In the genomic region with DNA sequence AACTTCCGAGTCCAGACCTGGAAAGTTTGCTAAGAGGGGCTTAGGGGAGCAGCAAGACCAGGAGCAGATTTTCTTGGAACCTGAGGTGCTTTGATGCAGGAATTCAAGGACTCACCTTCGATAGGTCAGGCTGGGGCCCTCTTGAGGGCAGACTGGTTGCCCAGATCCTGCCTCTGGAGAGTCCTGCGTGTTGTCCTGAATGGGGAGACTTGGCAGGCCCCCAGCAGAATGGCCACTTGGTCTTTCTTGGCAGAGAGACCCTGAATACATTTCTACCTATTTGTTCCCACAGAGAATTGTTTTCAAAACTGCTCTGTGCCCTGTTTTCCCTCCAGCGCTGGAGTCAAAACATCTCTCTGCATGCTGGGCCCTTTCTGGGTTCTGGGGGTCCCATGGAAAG, we compare ENCODE assay signal across 12 cellular contexts. TPM values are rescaled to one million over a fixed set of nuclear protein-coding genes. Genes with fewer than 3 reads are reported as not detected.
DNase-seq lines count a peak whose midpoint lies in the region; ATAC-seq and TF ChIP-seq lines count a peak whose summit lies in the region.
"Had no signal": no experiment of that assay in that cellular context is flagged by ENCODE, and none has a peak within 500 bp of the region (broad histone marks: within the 10 kb centered on the region; RNA-seq: fewer than 3 reads in every experiment).

No MANE protein-coding gene starts in this region.

- DNase-seq in heart right ventricle (peak; percentile 48 to 67), cardiac septum (ENCODE audit: low spot score) (no peak), body of pancreas (peak in 3 of 4 donors; percentile 44 to 63 (median 48)), neural progenitor cell (ENCODE audit: low spot score) (no peak), DMS114 treated with DMSO at 0.1 percent for 48 hours (lab: John Stamatoyannopoulos, UW; ENCODE audit: unreplicated experiment) (no peak), brain microvascular endothelial cell (no peak)
- DNase-seq: left colon; NCI-H1694; stimulated activated CD4-positive, alpha-beta T cell treated with anti-CD3 and anti-CD28 coated beads, Interleukin-1b, Interleukin-23, amount 100 ng/mL, for 48 hours; T-helper 9 cell had no signal

- H3K27me3 Mint-ChIP-seq in neural progenitor cell (ENCODE audit: insufficient read depth, low read depth): peaks cover 9% of the 10 kb centered on the region

- H3K4me1 ChIP-seq in heart right ventricle: peaks cover 45 to 75% (median 71%) of the 10 kb centered on the region in 9 donors
- H3K4me1 ChIP-seq in body of pancreas: peaks cover 66% of the 10 kb centered on the region
- peaks cover 6% of the 10 kb centered on the region for H3K4me1 ChIP-seq in neural progenitor cell

- intact Hi-C loops in heart right ventricle (cut with DNase I): loop anchor here in 2 of 10 donors (10.0 kb wide), 3 partner anchors 64 to 154 kb away; no protein-coding TSS in a partner anchor
- intact Hi-C loops in cardiac septum (cut with DNase I): no loop called here
- intact Hi-C loops in body of pancreas (cut with DNase I): no loop called here

- peaks cover 71% of the 10 kb centered on the region for H4K20me1 ChIP-seq in neural progenitor cell (ENCODE audit: low read depth)

- no peak overlapping the region for H3K9ac ChIP-seq in neural progenitor cell

- H3K9me3 ChIP-seq in heart right ventricle: no peaks in the 10 kb centered on the region
- H3K9me3 ChIP-seq in body of pancreas: no peaks in the 10 kb centered on the region
- no peaks in the 10 kb centered on the region for H3K9me3 ChIP-seq in neural progenitor cell (ENCODE audit: low read depth)

- H3K36me3 ChIP-seq in heart right ventricle (no peaks in the 10 kb centered on the region), body of pancreas (replicated peaks in 1 of 2; ENCODE audit: insufficient read depth in 1 of 2, low read depth in 2 of 2) (no peaks in the 10 kb centered on the region), neural progenitor cell (no peaks in the 10 kb centered on the region), brain microvascular endothelial cell (replicated peaks) (no peaks in the 10 kb centered on the region)

- H3K4me3 Mint-ChIP-seq in neural progenitor cell: peak overlapping the region; percentile 61

- peaks cover 2% of the 10 kb centered on the region for H3K36me3 Mint-ChIP-seq in neural progenitor cell

- no peak overlapping the region for H3K27ac Mint-ChIP-seq in neural progenitor cell

- ATAC-seq in heart right ventricle (no peak), body of pancreas (no peak), GM19455 (IDR thresholded peaks at IDR 0.05; ENCODE audit: unreplicated experiment) (no peak), GM21360 (IDR thresholded peaks at IDR 0.05; ENCODE audit: unreplicated experiment) (no peak)
- ATAC-seq: left colon had no signal

- H3K4me3 ChIP-seq in heart right ventricle (peak overlapping the region in 1 of 10 donors; percentile 95), body of pancreas (no peak overlapping the region), neural progenitor cell (no peak overlapping the region), brain microvascular endothelial cell (ENCODE audit: low read depth, low read length) (no peak overlapping the region)

- peaks cover 39% of the 10 kb centered on the region for H3K4me1 Mint-ChIP-seq in neural progenitor cell

- peaks cover 4% of the 10 kb centered on the region for H3F3A ChIP-seq in neural progenitor cell (ENCODE audit: low read depth)

- peaks cover 60% of the 10 kb centered on the region for H3K79me2 ChIP-seq in neural progenitor cell (ENCODE audit: low read depth)

- TF ChIP-seq CTCF in heart right ventricle (IDR thresholded peaks at IDR 0.05): peak in 1 of 9 donors; percentile 5
- TF ChIP-seq CTCF in body of pancreas (IDR thresholded peaks at IDR 0.05): no peak
- TF ChIP-seq CTCF in neural progenitor cell (IDR thresholded peaks at IDR 0.05): no peak
- TF ChIP-seq CTCF in brain microvascular endothelial cell (IDR thresholded peaks at IDR 0.05; ENCODE audit: low read depth, low read length, missing control alignments): no peak

- peak overlapping the region; percentile 33 to 100 (median 99) for H3K27ac ChIP-seq in heart right ventricle
- H3K27ac ChIP-seq in body of pancreas: peak overlapping the region in 3 of 4 donors; percentile 98 to 100 (median 99)
- H3K27ac ChIP-seq in neural progenitor cell: no peak overlapping the region
- no peak overlapping the region for H3K27ac ChIP-seq in brain microvascular endothelial cell

- in situ Hi-C loops in brain microvascular endothelial cell (cut with HindIII; ENCODE audit: low pct_ligation_motif_present, low sequenced_read_pairs): no loop called here

- TF ChIP-seq POLR2A in body of pancreas (IDR thresholded peaks at IDR 0.05): no peak

- WGBS in heart right ventricle, 2 donors: 36 to 42% methylated on average over 4 of the region's 4 CpGs
- 42 to 56% methylated on average over 4 of the region's 4 CpGs for WGBS in body of pancreas, 2 donors

- no peak overlapping the region for H3K4me2 ChIP-seq in neural progenitor cell

- no peak overlapping the region for H2AFZ ChIP-seq in neural progenitor cell (replicated peaks)

- H3K27me3 ChIP-seq in heart right ventricle (no peaks in the 10 kb centered on the region), body of pancreas (no peaks in the 10 kb centered on the region), neural progenitor cell (peaks cover 11% of the 10 kb centered on the region), brain microvascular endothelial cell (replicated peaks) (no peaks in the 10 kb centered on the region)

- no peaks in the 10 kb centered on the region for H3K9me3 Mint-ChIP-seq in neural progenitor cell

RNA-seq across cellular contexts. Expression of gene KLF13, which starts 4.2 kb away (rescaled TPM):
- total RNA-seq in heart right ventricle (100 to 1,000 TPM in 1 of 10 donors, 10 to 100 TPM in 9; 28.4 to 101 (median 49.4) TPM), cardiac septum (35.7 TPM), body of pancreas (10 to 100 TPM; 25.7 to 38.4 TPM), neural progenitor cell (ENCODE audit: low replicate concordance) (11.9 and 25.1 TPM in 2 replicates)
- 10 to 100 TPM; 32.9 to 44.0 TPM for polyA plus RNA-seq in heart right ventricle

Comparison
In these comparisons a context has a peak if more than half of its experiments do, and no peak if none do; other contexts are left out.
1. DNase-seq: peak in heart right ventricle (2 of 2) and body of pancreas (3 of 4); none in cardiac septum (single experiment), neural progenitor cell (single experiment), DMS114 treated with DMSO at 0.1 percent for 48 hours (single experiment) and brain microvascular endothelial cell (single experiment).
2. H3K27ac ChIP-seq: peak in heart right ventricle (10 of 10) and body of pancreas (3 of 4); none in neural progenitor cell (single experiment) and brain microvascular endothelial cell (single experiment).